Comparison of ENCODE assay signal across 1 cellular context in the genomic region with DNA sequence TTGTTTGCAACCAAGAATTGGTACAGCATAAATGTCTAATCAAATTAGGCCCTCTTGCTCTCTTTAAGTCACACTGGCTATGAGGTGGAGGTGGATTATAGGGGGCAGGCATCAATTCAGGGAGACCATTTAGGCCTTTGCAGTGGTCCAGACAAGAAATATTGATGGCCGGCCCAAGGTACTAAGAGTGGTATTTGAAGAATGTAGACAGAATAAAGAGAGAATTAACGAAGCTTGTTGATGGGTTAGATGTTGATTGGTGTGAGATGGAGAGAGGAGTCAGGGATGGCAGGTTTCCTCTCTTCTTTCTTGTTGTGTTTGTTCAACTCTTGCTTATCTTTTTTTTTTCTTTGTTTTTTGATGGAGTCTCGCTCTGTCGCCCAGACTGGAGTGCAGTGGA.
TF ChIP-seq lines count a peak whose summit lies in the region.

No MANE protein-coding gene starts in this region.

TF ChIP-seq in HepG2, 621 proteins besides CTCF, POLR2A, EP300 and RAD21:
- TF ChIP-seq MZF1 (CRISPR knock-in tag; IDR thresholded peaks at IDR 0.05; ENCODE audit: borderline replicate concordance): no peak
- no peak for TF ChIP-seq TBX3 (IDR thresholded peaks at IDR 0.05; ENCODE audit: borderline replicate concordance)
